Comparison of ENCODE assay signal across 10 cellular contexts in genomic region chr12:1800646-1801284, GRCh38. TPM values are rescaled to one million over a fixed set of nuclear protein-coding genes. Genes with fewer than 3 reads are reported as not detected.
A peak's percentile ranks its signal among the peaks of the same experiment; 100 is the strongest.
DNase-seq lines count a peak whose midpoint lies in the region; ATAC-seq lines count a peak whose summit lies in the region.
"Had no signal": no experiment of that assay in that cellular context is flagged by ENCODE, and none has a peak within 500 bp of the region (broad histone marks: within the 10 kb centered on the region; RNA-seq: fewer than 3 reads in every experiment).

No MANE protein-coding gene starts in this region.

- peaks cover 0 to under 1% (median 0%) of the 10 kb centered on the region in 11 experiments; a peak in 2 of 22 replicates for H4K20me1 ChIP-seq in BLaER1 treated with 17β-estradiol and CSF1 and Interleukin-3, amounts not matched to agents 10 nM and 100 nM

- peak overlapping the region; percentile 95 to 99 (median 97) for H3K4me2 ChIP-seq in BLaER1 treated with 17β-estradiol and CSF1 and Interleukin-3, amounts not matched to agents 10 nM and 100 nM

- H3K4me3 ChIP-seq in BLaER1 treated with 17β-estradiol and CSF1 and Interleukin-3, amounts not matched to agents 10 nM and 100 nM, result peak overlapping the region; percentile 28 to 60 (median 52); a peak in 16 of 20 replicates
- no peak overlapping the region for H3K4me3 ChIP-seq in SJCRH30

- ATAC-seq in GM21526 (IDR thresholded peaks at IDR 0.05; ENCODE audit: low FRiP score, unreplicated experiment) (peak; percentile 34), left colon (no peak), GM21529 (IDR thresholded peaks at IDR 0.05; ENCODE audit: unreplicated experiment) (no peak), GM19452 (IDR thresholded peaks at IDR 0.05; ENCODE audit: unreplicated experiment) (no peak)

- peak overlapping the region; percentile 27 to 100 (median 97); a peak in 21 of 22 replicates for H3K27ac ChIP-seq in BLaER1 treated with 17β-estradiol and CSF1 and Interleukin-3, amounts not matched to agents 10 nM and 100 nM
- H3K27ac ChIP-seq in SJCRH30, result no peak overlapping the region

- H3K36me3 ChIP-seq in BLaER1 treated with 17β-estradiol and CSF1 and Interleukin-3, amounts not matched to agents 10 nM and 100 nM, result peaks cover 0 to 58% (median 27%) of the 10 kb centered on the region in 11 experiments; a peak in 16 of 22 replicates
- H3K36me3 ChIP-seq in SJCRH30, result no peaks in the 10 kb centered on the region

- no peaks in the 10 kb centered on the region for H3K9me3 ChIP-seq in BLaER1 treated with 17β-estradiol and CSF1 and Interleukin-3, amounts not matched to agents 10 nM and 100 nM (replicated peaks in 1 of 11)
- H3K9me3 ChIP-seq in SJCRH30 (replicated peaks), result no peaks in the 10 kb centered on the region

- no peaks in the 10 kb centered on the region for H3K27me3 ChIP-seq in BLaER1 treated with 17β-estradiol and CSF1 and Interleukin-3, amounts not matched to agents 10 nM and 100 nM
- no peaks in the 10 kb centered on the region for H3K27me3 ChIP-seq in SJCRH30

- intact Hi-C loops in left colon (cut with DNase I, micrococcal nuclease), result no loop called here

- H3K4me1 ChIP-seq in BLaER1 treated with 17β-estradiol and CSF1 and Interleukin-3, amounts not matched to agents 10 nM and 100 nM, result peaks cover 83 to 100% (median 98%) of the 10 kb centered on the region in 10 experiments
- H3K4me1 ChIP-seq in SJCRH30, result peaks cover 9% of the 10 kb centered on the region; the same call in 1 of the 2 replicates

- DNase-seq in SJCRH30 (peak; percentile 66 to 77), left colon (peak; percentile 21 to 58), NCI-H2227 (lab: John Stamatoyannopoulos, UW; ENCODE audit: unreplicated experiment) (no peak)
- no peak for DNase-seq in activated naive CD4-positive, alpha-beta T cell treated with anti-CD3 and anti-CD28 coated beads, Interleukin-2, amount 50 U/mL, for 16 hours

- peak overlapping the region; percentile 51 to 94 (median 81) for H3K9ac ChIP-seq in BLaER1 treated with 17β-estradiol and CSF1 and Interleukin-3, amounts not matched to agents 10 nM and 100 nM

RNA-seq across cellular contexts. Expression of gene LRTM2, which starts 19.6 kb away (rescaled TPM):
- total RNA-seq in SJCRH30 (2014; rRNA removed; shearing (Covaris generic)), result not detected in 2 replicates
- not detected for total RNA-seq in left colon
- total RNA-seq: astrocyte, skeletal muscle tissue had no signal

Comparison
In these comparisons a context has a peak if more than half of its experiments do, and no peak if none do; other contexts are left out.
1. DNase-seq: peak in SJCRH30 (2 of 2) and left colon (2 of 2); none in NCI-H2227 (single experiment) and activated naive CD4-positive, alpha-beta T cell treated with anti-CD3 and anti-CD28 coated beads, Interleukin-2, amount 50 U/mL, for 16 hours (single experiment).